9 cellular contexts compared by ENCODE assay signal in the genomic region with DNA sequence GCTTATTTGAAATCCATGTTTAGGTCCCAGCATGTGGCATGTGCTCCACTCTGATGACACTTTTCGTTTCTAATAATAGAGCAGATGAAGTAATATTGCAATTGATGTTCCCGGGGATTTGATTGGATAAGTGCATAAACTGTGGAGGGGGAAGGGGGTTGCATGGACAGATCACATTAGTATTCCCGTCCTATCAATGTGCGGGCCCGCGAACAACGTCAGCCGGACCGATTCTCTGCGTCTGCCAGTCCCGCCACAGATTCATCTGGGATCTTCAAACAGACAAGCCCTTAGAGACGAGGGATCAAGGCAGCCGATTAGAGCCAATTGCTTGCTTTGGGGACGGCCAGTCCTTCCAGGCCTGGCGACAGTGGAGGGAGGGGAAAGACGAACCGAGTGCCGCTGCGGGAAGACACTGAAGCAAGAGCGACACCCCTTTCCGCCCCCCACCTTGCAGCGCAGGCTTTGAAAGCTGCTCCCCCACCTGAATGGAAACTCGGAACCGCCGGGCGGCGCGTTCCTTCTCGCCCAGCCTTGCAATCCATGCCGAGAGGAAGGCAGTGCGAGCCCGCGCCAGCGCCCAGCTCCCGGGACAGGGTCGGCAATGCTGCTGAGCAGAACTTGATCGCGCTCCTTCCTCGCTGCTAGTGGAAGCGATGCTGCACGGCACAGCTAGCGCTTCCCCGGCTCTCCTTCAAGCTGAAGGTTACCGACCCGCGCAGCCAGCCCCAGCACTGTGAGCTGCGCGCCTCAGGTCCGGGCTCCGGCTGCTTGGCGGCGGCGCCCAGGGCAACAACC. TPM values are rescaled to one million over a fixed set of nuclear protein-coding genes. Genes with fewer than 3 reads are reported as not detected.
A peak's percentile ranks its signal among the peaks of the same experiment; 100 is the strongest.
DNase-seq lines count a peak whose midpoint lies in the region; ATAC-seq, FAIRE-seq and TF ChIP-seq lines count a peak whose summit lies in the region.
"Had no signal": no experiment of that assay in that cellular context is flagged by ENCODE, and none has a peak within 500 bp of the region (broad histone marks: within the 10 kb centered on the region; RNA-seq: fewer than 3 reads in every experiment).

A gene (plus strand): TSS at position 247 of the 798 bp plus-strand sequence. CDS start 610 bp downstream, outside the sequence.

- H3K36me3 ChIP-seq in bronchial epithelial cell (ENCODE audit: control insufficient read depth, insufficient read depth, low read length) = no peaks in the 10 kb centered on the region
- no peaks in the 10 kb centered on the region for H3K36me3 ChIP-seq in effector memory CD4-positive, alpha-beta T cell (ENCODE audit: control insufficient read depth, insufficient read depth, low read length)

- no peaks in the 10 kb centered on the region for H3K4me1 ChIP-seq in effector memory CD4-positive, alpha-beta T cell (ENCODE audit: control insufficient read depth, insufficient read depth, low read length, poor library complexity, severe bottlenecking)

- ATAC-seq in GM18858 (IDR thresholded peaks at IDR 0.05; ENCODE audit: unreplicated experiment) = no peak

- no peak for TF ChIP-seq CTCF in bronchial epithelial cell (IDR thresholded peaks at IDR 0.05; ENCODE audit: insufficient read depth, low read length, severe bottlenecking)

- peaks cover 36% of the 10 kb centered on the region for H3K27me3 Mint-ChIP-seq in activated CD4-positive, alpha-beta memory T cell treated with anti-CD3 and anti-CD28 coated beads, Interleukin-2, amount 10 ng/mL, durations not matched to agents 7 days and 5 days

- no peak within 1 kb of the TSS for H3K27ac Mint-ChIP-seq in activated CD4-positive, alpha-beta memory T cell treated with anti-CD3 and anti-CD28 coated beads, Interleukin-2, amount 10 ng/mL, durations not matched to agents 7 days and 5 days

- no peaks in the 10 kb centered on the region for H3K9me3 Mint-ChIP-seq in activated CD4-positive, alpha-beta memory T cell treated with anti-CD3 and anti-CD28 coated beads, Interleukin-2, amount 10 ng/mL, durations not matched to agents 7 days and 5 days

- POLR2A ChIA-PET in activated CD4-positive, alpha-beta memory T cell treated with anti-CD3 and anti-CD28 coated beads, Interleukin-2, amount 10 ng/mL, durations not matched to agents 7 days and 5 days (lab: Charles Lee) = no interaction called here

- H3K9me3 ChIP-seq in effector memory CD4-positive, alpha-beta T cell (ENCODE audit: control insufficient read depth, low read length) = no peaks in the 10 kb centered on the region

- DNase-seq in ELF-1 (ENCODE audit: low read depth, low spot score) (peak; percentile 81), NCI-H128 (lab: John Stamatoyannopoulos, UW; ENCODE audit: unreplicated experiment) (peak; percentile 9), bronchial epithelial cell (ENCODE audit: low read depth) (peak; percentile 19), islet precursor cell (peak; percentile 82), smooth muscle cell of the brain vasculature (ENCODE audit: low read depth, low spot score) (peak; percentile 10)
- no peak for DNase-seq in effector memory CD4-positive, alpha-beta T cell
- no peak for DNase-seq in activated CD4-positive, alpha-beta memory T cell treated with anti-CD3 and anti-CD28 coated beads, Interleukin-2, amount 10 ng/mL, durations not matched to agents 7 days and 5 days

- no peaks in the 10 kb centered on the region for H3K4me1 Mint-ChIP-seq in activated CD4-positive, alpha-beta memory T cell treated with anti-CD3 and anti-CD28 coated beads, Interleukin-2, amount 10 ng/mL, durations not matched to agents 7 days and 5 days

- CTCF ChIA-PET in activated CD4-positive, alpha-beta memory T cell treated with anti-CD3 and anti-CD28 coated beads, Interleukin-2, amount 10 ng/mL, durations not matched to agents 7 days and 5 days (lab: Charles Lee) = no interaction called here

- no peak within 1 kb of the TSS for H3K4me3 Mint-ChIP-seq in activated CD4-positive, alpha-beta memory T cell treated with anti-CD3 and anti-CD28 coated beads, Interleukin-2, amount 10 ng/mL, durations not matched to agents 7 days and 5 days

- peak within 1 kb of the TSS; percentile 44 for H3K4me3 ChIP-seq in bronchial epithelial cell (ENCODE audit: low read depth, low read length)
- H3K4me3 ChIP-seq in effector memory CD4-positive, alpha-beta T cell (ENCODE audit: insufficient read depth, low read depth, low read length, poor library complexity, severe bottlenecking) = no peak within 1 kb of the TSS

- H3K27ac ChIP-seq in effector memory CD4-positive, alpha-beta T cell (ENCODE audit: insufficient read depth, low read length, poor library complexity, severe bottlenecking) = no peak within 1 kb of the TSS
- H3K27ac ChIP-seq: KMS-11 had no signal

- no peak for FAIRE-seq in bronchial epithelial cell (lab: Jason Lieb, UNC)

- H3K27me3 ChIP-seq in bronchial epithelial cell (ENCODE audit: control insufficient read depth, insufficient read depth, low read length) = peaks cover 20% of the 10 kb centered on the region
- peaks cover 7% of the 10 kb centered on the region for H3K27me3 ChIP-seq in effector memory CD4-positive, alpha-beta T cell (replicated peaks; ENCODE audit: control insufficient read depth, insufficient read depth, low read length, poor library complexity, severe bottlenecking)

- no peaks in the 10 kb centered on the region for H3K36me3 Mint-ChIP-seq in activated CD4-positive, alpha-beta memory T cell treated with anti-CD3 and anti-CD28 coated beads, Interleukin-2, amount 10 ng/mL, durations not matched to agents 7 days and 5 days (ENCODE audit: low read depth)

RNA-seq across cellular contexts. Expression of the gene that starts here (rescaled TPM):
- not detected in 2 replicates for total RNA-seq in bronchial epithelial cell
- total RNA-seq in activated CD4-positive, alpha-beta memory T cell treated with anti-CD3 and anti-CD28 coated beads, Interleukin-2, amount 10 ng/mL, durations not matched to agents 7 days and 5 days = not detected

Comparison
In these comparisons a context has a peak if more than half of its experiments do, and no peak if none do; other contexts are left out.
1. Peak in DNase-seq and H3K4me3 ChIP-seq in bronchial epithelial cell; RNA of the gene not detected or under 1 TPM.
2. DNase-seq: peak in ELF-1 (single experiment), NCI-H128 (single experiment), islet precursor cell (single experiment) and smooth muscle cell of the brain vasculature (single experiment); none in effector memory CD4-positive, alpha-beta T cell (0 of 3) and activated CD4-positive, alpha-beta memory T cell treated with anti-CD3 and anti-CD28 coated beads, Interleukin-2, amount 10 ng/mL, durations not matched to agents 7 days and 5 days (single experiment).